ENCODE assay signal across 10 cellular contexts in genomic region chr7:29825750-29826529, GRCh38. TPM values are rescaled to one million over a fixed set of nuclear protein-coding genes. Genes with fewer than 3 reads are reported as not detected.
DNase-seq lines count a peak whose midpoint lies in the region; ATAC-seq, FAIRE-seq and TF ChIP-seq lines count a peak whose summit lies in the region.
"Had no signal": no experiment of that assay in that cellular context is flagged by ENCODE, and none has a peak within 500 bp of the region (broad histone marks: within the 10 kb centered on the region; RNA-seq: fewer than 3 reads in every experiment).

No MANE protein-coding gene starts in this region.

- peaks cover 22% of the 10 kb centered on the region for H3K27me3 Mint-ChIP-seq in activated B cell treated with CpG ODN at 0.5 μM for 24 hours

- CTCF ChIA-PET in activated B cell treated with CpG ODN at 0.5 μM for 24 hours (lab: Charles Lee), result no interaction called here

- no peaks in the 10 kb centered on the region for H3K36me3 Mint-ChIP-seq in activated B cell treated with CpG ODN at 0.5 μM for 24 hours (ENCODE audit: low read depth)

- POLR2A ChIA-PET in activated B cell treated with CpG ODN at 0.5 μM for 24 hours (lab: Charles Lee), result no interaction called here

- no peak overlapping the region for H3K27ac Mint-ChIP-seq in activated B cell treated with CpG ODN at 0.5 μM for 24 hours

- TF ChIP-seq CTCF in D721Med (IDR thresholded peaks at IDR 0.05; ENCODE audit: insufficient read depth, missing control alignments) (no peak), activated B cell treated with CpG ODN at 0.5 μM for 24 hours (IDR thresholded peaks at IDR 0.05) (no peak)

- DNase-seq in D721Med (ENCODE audit: insufficient read length, low spot score) (no peak), GM19239 (ENCODE audit: insufficient read length, low spot score) (no peak), activated B cell treated with CpG ODN at 0.5 μM for 24 hours (no peak), RKO (ENCODE audit: low spot score) (no peak), islet precursor cell (no peak), foreskin melanocyte (no peak), NCI-H1092 treated with DMSO at 0.1 percent for 48 hours (lab: John Stamatoyannopoulos, UW) (no peak)
- DNase-seq: amniotic stem cell, glutamatergic neuron had no signal

- peak overlapping the region; percentile 25 for H3K4me3 Mint-ChIP-seq in activated B cell treated with CpG ODN at 0.5 μM for 24 hours

- FAIRE-seq in D721Med (lab: Jason Lieb, UNC), result peak; percentile 60
- peak; percentile 86 for FAIRE-seq in GM19239 (lab: Jason Lieb, UNC)

- H3K9me3 Mint-ChIP-seq in activated B cell treated with CpG ODN at 0.5 μM for 24 hours, result no peaks in the 10 kb centered on the region

- ATAC-seq in HG02973 (IDR thresholded peaks at IDR 0.05; ENCODE audit: unreplicated experiment) (peak; percentile 65), activated B cell treated with CpG ODN at 0.5 μM for 24 hours (ENCODE audit: low read depth) (no peak)

- H3K4me1 Mint-ChIP-seq in activated B cell treated with CpG ODN at 0.5 μM for 24 hours, result peaks cover 5% of the 10 kb centered on the region

- intact Hi-C loops in activated B cell treated with CpG ODN at 0.5 μM for 24 hours (cut with micrococcal nuclease), result no loop called here

RNA-seq across cellular contexts. Expression of gene WIPF3, which starts 19.6 kb away (rescaled TPM):
- not detected in 2 replicates for total RNA-seq in activated B cell treated with CpG ODN at 0.5 μM for 24 hours
